ENCODE assay signal across 28 cellular contexts in the genomic region with DNA sequence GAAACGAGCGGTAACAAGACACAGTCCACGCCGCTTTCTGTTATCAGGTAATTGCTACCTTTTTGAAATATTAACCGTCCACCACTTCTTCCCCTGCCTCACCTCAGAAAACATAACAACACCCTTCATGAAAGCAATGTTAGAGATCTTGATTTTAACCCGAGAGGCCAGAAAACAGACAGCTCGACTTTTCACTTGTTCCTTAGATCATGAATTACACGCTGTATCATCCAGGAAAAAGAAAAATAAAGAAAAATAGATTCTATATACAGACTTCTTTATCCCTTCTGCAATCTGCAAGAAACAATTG.
"Had no signal": no experiment of that assay in that cellular context is flagged by ENCODE, and none has a peak within 500 bp of the region (broad histone marks: within the 10 kb centered on the region; RNA-seq: fewer than 3 reads in every experiment).

No MANE protein-coding gene starts in this region.

- H3K27ac ChIP-seq: breast epithelium, epithelial cell of prostate, esophagus squamous epithelium, left ventricle myocardium inferior, spleen, transverse colon, vagina had no signal

- H3K36me3 ChIP-seq: breast epithelium, esophagus squamous epithelium, left ventricle myocardium inferior, spleen, transverse colon, vagina had no signal

- ATAC-seq: activated T-helper 17 cell treated with anti-CD3 and anti-CD28 coated beads, Interleukin-2, amount 50 U/mL, for 72 hours; right cardiac atrium; T-helper 17 cell; WTC11 had no signal

- FAIRE-seq: endometrium had no signal

- H3K27me3 ChIP-seq: spleen, vagina had no signal

- H3K4me3 ChIP-seq: breast epithelium, esophagus squamous epithelium, left ventricle myocardium inferior, spleen, transverse colon, vagina had no signal

- H3K4me1 ChIP-seq: breast epithelium, esophagus squamous epithelium, left ventricle myocardium inferior, spleen, transverse colon, vagina had no signal

- H3K9me3 ChIP-seq: breast epithelium, esophagus squamous epithelium, left ventricle myocardium inferior, spleen, transverse colon, vagina had no signal

- DNase-seq: activated CD4-positive, alpha-beta memory T cell treated with anti-CD3 and anti-CD28 coated beads, Interleukin-2, amount 10 ng/mL, durations not matched to agents 7 days and 5 days; activated CD4-positive, alpha-beta T cell treated with anti-CD3 and anti-CD28 coated beads for 1 hour; activated CD4-positive, alpha-beta T cell treated with anti-CD3 and anti-CD28 coated beads, Interleukin-2, amount 10 ng/mL, durations not matched to agents 7 days and 5 days; activated CD8-positive, alpha-beta memory T cell treated with anti-CD3 and anti-CD28 coated beads, Interleukin-2, amount 50 U/mL, for 48 hours; activated gamma-delta T cell treated with Interleukin-2 at 50 U/mL for 16 hours; activated naive CD4-positive, alpha-beta T cell treated with anti-CD3 and anti-CD28 coated beads, Interleukin-2, amount 50 U/mL, for 16 hours; activated T-cell treated with anti-CD3 and anti-CD28 coated beads, Interleukin-2, amount 50 U/mL, for 24 hours; amniotic stem cell; central memory CD4-positive, alpha-beta T cell; dermis blood vessel endothelial cell; effector CD4-positive, alpha-beta T cell; esophagus squamous epithelium; foreskin melanocyte; left ventricle myocardium inferior; mammary epithelial cell; nucleus accumbens; right cardiac atrium; spleen; stimulated activated naive CD4-positive, alpha-beta T cell; T-helper 17 cell; T1000; transverse colon had no signal
